In genomic region chr5:154444559-154445421, GRCh38 we compare ENCODE assay signal across 8 cellular contexts. TPM values are rescaled to one million over a fixed set of nuclear protein-coding genes. Genes with fewer than 3 reads are reported as not detected.
DNase-seq lines count a peak whose midpoint lies in the region; ATAC-seq and TF ChIP-seq lines count a peak whose summit lies in the region.

No MANE protein-coding gene starts in this region.

- DNase-seq in 8988T: peak; percentile 44
- DNase-seq in M059J (ENCODE audit: low read depth): peak; percentile 20
- DNase-seq in activated naive CD4-positive, alpha-beta T cell treated with Interleukin-2 at 50 U/mL for 16 hours: peak; percentile 10
- peak in 3 of 5 donors; percentile 26 to 64 (median 28) for DNase-seq in heart left ventricle
- DNase-seq in psoas muscle: no peak

- peak in 3 of 4 donors; percentile 8 to 23 (median 21) for ATAC-seq in heart left ventricle
- peak in 3 of 4 donors; percentile 6 to 35 (median 11) for ATAC-seq in psoas muscle
- ATAC-seq in HG03108 (IDR thresholded peaks at IDR 0.05; ENCODE audit: unreplicated experiment): no peak
- no peak for ATAC-seq in GM21360 (IDR thresholded peaks at IDR 0.05; ENCODE audit: unreplicated experiment)

- H3K27me3 ChIP-seq in heart left ventricle (no peaks in the 10 kb centered on the region), psoas muscle (ENCODE audit: insufficient read depth in 3 of 3, low read length in 2 of 3) (no peaks in the 10 kb centered on the region)

- H3K36me3 ChIP-seq in heart left ventricle (peaks cover 0 to 38% (median 21%) of the 10 kb centered on the region in 9 donors), psoas muscle (ENCODE audit: insufficient read depth in 1 of 2, low read depth in 1 of 2) (peaks cover 0 to 29% of the 10 kb centered on the region in 2 donors)

- TF ChIP-seq POLR2A in heart left ventricle (IDR thresholded peaks at IDR 0.05): no peak

- peaks cover 0 to 50% (median 33%) of the 10 kb centered on the region in 12 donors for H3K4me1 ChIP-seq in heart left ventricle
- peaks cover 32% of the 10 kb centered on the region for H3K4me1 ChIP-seq in psoas muscle

- peak overlapping the region; percentile 44 to 95 (median 85) for H3K27ac ChIP-seq in heart left ventricle
- H3K27ac ChIP-seq in psoas muscle: peak overlapping the region; percentile 70

- WGBS in heart left ventricle, 4 donors: 3 to 7% (median 5%) methylated on average over 29 to 30 of the region's 30 CpGs
- whole genome bisulfite sequencing in psoas muscle, 3 donors: 4 to 5% (median 5%) methylated on average over 30 of the region's 30 CpGs

- intact Hi-C loops in heart left ventricle (cut with DNase I): loop anchor here in 2 of 10 donors (1.0 to 10.0 kb wide), 2 partner anchors 254 to 470 kb away; partner anchors contain the start of gene GALNT10 (in 1 of the 2)
- intact Hi-C loops in psoas muscle (cut with DNase I): no loop called here

- H3K4me3 ChIP-seq in GM12875 (ENCODE audit: low read depth, low read length): peak overlapping the region; percentile 94
- peak overlapping the region; percentile 87 to 99 (median 96) for H3K4me3 ChIP-seq in heart left ventricle
- H3K4me3 ChIP-seq in psoas muscle: peak overlapping the region; percentile 95

- no peaks in the 10 kb centered on the region for H3K9me3 ChIP-seq in heart left ventricle
- no peaks in the 10 kb centered on the region for H3K9me3 ChIP-seq in psoas muscle

- no peak for TF ChIP-seq CTCF in GM12875 (IDR thresholded peaks at IDR 0.05; ENCODE audit: borderline replicate concordance, insufficient read depth, low read depth, low read length)
- TF ChIP-seq CTCF in heart left ventricle (IDR thresholded peaks at IDR 0.05): no peak
- no peak for TF ChIP-seq CTCF in psoas muscle (IDR thresholded peaks at IDR 0.05)

RNA-seq across cellular contexts. Expression of gene SAP30L, which starts 1.0 kb away (rescaled TPM):
- 17.2 and 59.2 TPM in 2 replicates for total RNA-seq in M059J (2014; rRNA removed; shearing (Covaris generic))
- 10 to 100 TPM; 26.1 to 55.5 (median 38.6) TPM for total RNA-seq in heart left ventricle
- polyA plus RNA-seq in heart left ventricle: 10 to 100 TPM; 19.7 to 27.4 TPM
- total RNA-seq in psoas muscle: 10 to 100 TPM; 22.7 to 35.7 (median 29.8) TPM
- 10 to 100 TPM in 2 of 3 donors, 1 to 10 TPM in 1; 9.2 to 31.5 (median 11.3) TPM for polyA plus RNA-seq in psoas muscle

RNA-seq across cellular contexts. Expression of gene HAND1, which starts 33.2 kb away (rescaled TPM):
- total RNA-seq in M059J (2014; rRNA removed; shearing (Covaris generic)): not detected in 2 replicates
- 10 to 100 TPM; 22.4 to 44.8 (median 36.4) TPM for total RNA-seq in heart left ventricle
- 10 to 100 TPM; 23.8 to 30.6 TPM for polyA plus RNA-seq in heart left ventricle
- total RNA-seq in psoas muscle: not detected
- polyA plus RNA-seq in psoas muscle: not detected

Comparison
In these comparisons a context has a peak if more than half of its experiments do, and no peak if none do; other contexts are left out.
1. DNase-seq: peak in 8988T (single experiment), M059J (single experiment), activated naive CD4-positive, alpha-beta T cell treated with Interleukin-2 at 50 U/mL for 16 hours (single experiment) and heart left ventricle (3 of 5); none in psoas muscle (0 of 2).
2. ATAC-seq: peak in heart left ventricle (3 of 4) and psoas muscle (3 of 4); none in HG03108 (single experiment) and GM21360 (single experiment).
3. RNA of gene HAND1, which starts 33.2 kb away (total RNA-seq): 22.4 to 44.8 TPM in heart left ventricle; not detected in psoas muscle and not detected in M059J; every median in the first group is over 10 times any median in the second.
4. Peak in every context shown above with its lines, with median percentiles within 50 percentile points of each other: H3K4me3 ChIP-seq.